27 cellular contexts compared by ENCODE assay signal in the genomic region with DNA sequence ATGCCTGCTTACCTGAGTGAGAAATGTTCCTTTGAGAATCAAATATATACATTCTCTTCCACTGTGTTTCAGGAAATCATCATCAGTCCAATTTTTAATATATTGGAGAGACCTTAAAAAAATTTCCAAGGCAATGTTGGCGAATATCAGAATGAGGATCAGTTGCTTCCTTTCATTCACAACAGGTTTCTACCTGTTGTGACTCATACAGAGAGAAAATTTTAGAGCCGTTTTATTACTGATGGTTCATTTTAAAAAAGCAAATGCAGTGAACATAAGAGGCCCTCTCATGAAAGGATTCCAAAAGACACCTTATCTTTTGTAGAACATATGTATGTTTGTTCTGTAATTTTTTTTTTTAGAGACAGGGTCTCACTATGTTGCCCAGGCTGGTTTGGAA. TPM values are rescaled to one million over a fixed set of nuclear protein-coding genes. Genes with fewer than 3 reads are reported as not detected.
A peak's percentile ranks its signal among the peaks of the same experiment; 100 is the strongest.
DNase-seq lines count a peak whose midpoint lies in the region; ATAC-seq, FAIRE-seq and TF ChIP-seq lines count a peak whose summit lies in the region.
"Had no signal": no experiment of that assay in that cellular context is flagged by ENCODE, and none has a peak within 500 bp of the region (broad histone marks: within the 10 kb centered on the region; RNA-seq: fewer than 3 reads in every experiment).

No MANE protein-coding gene starts in this region.

- H3K9ac ChIP-seq in OCI-LY3 (ENCODE audit: low read length) (no peak overlapping the region), kidney (ENCODE audit: low read length in 2 of 2) (no peak overlapping the region)

- ATAC-seq in activated T-cell treated with anti-CD3 and anti-CD28 coated beads, Interleukin-2, amount 50 U/mL, for 72 hours (replicated peaks in 1 of 2): no peak
- ATAC-seq in central memory CD8-positive, alpha-beta T cell (replicated peaks; ENCODE audit: extremely low read depth, poor library complexity, severe bottlenecking): no peak
- no peak for ATAC-seq in Right ventricle myocardium superior (ENCODE audit: poor library complexity)
- ATAC-seq: Right ventricle myocardium inferior; stimulated activated memory B cell treated with anti-CD40 and anti-IgM and Interleukin-4, amounts not matched to agents 10 μg/mL and 1 μg/mL and 100 μg/mL, for 72 hours; upper lobe of right lung had no signal

- intact Hi-C loops in kidney (cut with DNase I) (no loop called here), Right ventricle myocardium superior (cut with DNase I) (no loop called here)

- H3K27ac Mint-ChIP-seq in activated T-cell treated with anti-CD3 and anti-CD28 coated beads, Interleukin-2, amount 50 U/mL, for 72 hours: no peak overlapping the region
- peak overlapping the region; percentile 41 for H3K27ac Mint-ChIP-seq in central memory CD8-positive, alpha-beta T cell (ENCODE audit: low read depth)

- peaks cover 7% of the 10 kb centered on the region for H3K36me3 ChIP-seq in OCI-LY3 (replicated peaks; ENCODE audit: low read depth, low read length)
- H3K36me3 ChIP-seq in tibial nerve: no peaks in the 10 kb centered on the region
- H3K36me3 ChIP-seq in suprapubic skin: no peaks in the 10 kb centered on the region
- no peaks in the 10 kb centered on the region for H3K36me3 ChIP-seq in kidney (ENCODE audit: control insufficient read depth in 1 of 2, insufficient read depth in 2 of 2, low read length in 2 of 2)
- H3K36me3 ChIP-seq: ovary, upper lobe of right lung had no signal

- no peak overlapping the region for H2AFZ ChIP-seq in OCI-LY3 (ENCODE audit: low read depth, low read length)

- WGBS in tibial nerve, 2 donors: 76 to 81% methylated on average over 2 of the region's 2 CpGs
- WGBS in suprapubic skin: 41% methylated on average over 2 of the region's 2 CpGs

- H3K4me1 Mint-ChIP-seq in activated T-cell treated with anti-CD3 and anti-CD28 coated beads, Interleukin-2, amount 50 U/mL, for 72 hours (ENCODE audit: low read depth): peaks cover 63% of the 10 kb centered on the region
- H3K4me1 Mint-ChIP-seq in central memory CD8-positive, alpha-beta T cell: peaks cover 69% of the 10 kb centered on the region

- H3K4me3 Mint-ChIP-seq in activated T-cell treated with anti-CD3 and anti-CD28 coated beads, Interleukin-2, amount 50 U/mL, for 72 hours: peak overlapping the region; percentile 27 to 75
- H3K4me3 Mint-ChIP-seq in central memory CD8-positive, alpha-beta T cell: no peak overlapping the region
- H3K4me3 Mint-ChIP-seq: activated CD4-positive, alpha-beta memory T cell treated with anti-CD3 and anti-CD28 coated beads for 36 hours; stimulated activated memory B cell treated with anti-CD40 and anti-IgM and Interleukin-4, amounts not matched to agents 10 μg/mL and 1 μg/mL and 100 μg/mL, for 72 hours had no signal

- H3K4me3 ChIP-seq in OCI-LY3 (ENCODE audit: low read length) (no peak overlapping the region), tibial nerve (no peak overlapping the region), suprapubic skin (no peak overlapping the region), kidney (ENCODE audit: low read length in 2 of 2) (no peak overlapping the region)
- H3K4me3 ChIP-seq: lung, ovary, upper lobe of right lung had no signal

- no peak for TF ChIP-seq CTCF in OCI-LY3 (IDR thresholded peaks at IDR 0.05; ENCODE audit: low read depth, low read length)
- TF ChIP-seq CTCF in tibial nerve (IDR thresholded peaks at IDR 0.05): no peak
- TF ChIP-seq CTCF in suprapubic skin (IDR thresholded peaks at IDR 0.05): no peak
- no peak for TF ChIP-seq CTCF in kidney (IDR thresholded peaks at IDR 0.05; ENCODE audit: borderline replicate concordance, extremely low read depth, insufficient read depth)

- TF ChIP-seq POLR2A in tibial nerve (IDR thresholded peaks at IDR 0.05): no peak
- TF ChIP-seq POLR2A in suprapubic skin (IDR thresholded peaks at IDR 0.05): no peak

- H3K27me3 ChIP-seq in OCI-LY3 (ENCODE audit: low read depth, low read length): no peaks in the 10 kb centered on the region
- H3K27me3 ChIP-seq in tibial nerve: no peaks in the 10 kb centered on the region
- H3K27me3 ChIP-seq in suprapubic skin: no peaks in the 10 kb centered on the region
- H3K27me3 ChIP-seq: ovary, upper lobe of right lung had no signal

- H3K27me3 Mint-ChIP-seq in activated T-cell treated with anti-CD3 and anti-CD28 coated beads, Interleukin-2, amount 50 U/mL, for 72 hours (ENCODE audit: low read depth): no peaks in the 10 kb centered on the region
- H3K27me3 Mint-ChIP-seq in central memory CD8-positive, alpha-beta T cell: no peaks in the 10 kb centered on the region
- H3K27me3 Mint-ChIP-seq: activated CD4-positive, alpha-beta memory T cell treated with anti-CD3 and anti-CD28 coated beads for 36 hours; stimulated activated memory B cell treated with anti-CD40 and anti-IgM and Interleukin-4, amounts not matched to agents 10 μg/mL and 1 μg/mL and 100 μg/mL, for 72 hours had no signal

- H3K9me3 ChIP-seq in OCI-LY3 (ENCODE audit: insufficient read depth, low read length) (0 out of 2 replicates have a peak, but pooled peaks cover 6% of the 10 kb centered on the region), tibial nerve (no peaks in the 10 kb centered on the region), suprapubic skin (no peaks in the 10 kb centered on the region), kidney (ENCODE audit: control insufficient read depth in 1 of 2, low read length in 2 of 2) (no peaks in the 10 kb centered on the region)
- H3K9me3 ChIP-seq: ovary, upper lobe of right lung had no signal

- H4K20me1 ChIP-seq in OCI-LY3 (ENCODE audit: insufficient read depth, low read length): peaks cover 24% of the 10 kb centered on the region

- no peak for FAIRE-seq in kidney (lab: Jason Lieb, UNC)
- FAIRE-seq: frontal cortex, GM12891 had no signal

- peaks cover 54% of the 10 kb centered on the region for H3K4me1 ChIP-seq in OCI-LY3 (ENCODE audit: low read length)
- H3K4me1 ChIP-seq in tibial nerve: peaks cover 0 to 57% (median 19%) of the 10 kb centered on the region in 4 donors
- H3K4me1 ChIP-seq in suprapubic skin: peaks cover 37% of the 10 kb centered on the region
- no peaks in the 10 kb centered on the region for H3K4me1 ChIP-seq in kidney (ENCODE audit: control insufficient read depth in 1 of 2, insufficient read depth in 1 of 2, low read depth in 1 of 2, low read length in 2 of 2)

- no peak for DNase-seq in activated T-cell treated with anti-CD3 and anti-CD28 coated beads, Interleukin-2, amount 50 U/mL, for 72 hours
- DNase-seq in activated T-cell treated with anti-CD3 and anti-CD28 coated beads for 4 hours (no peak), tibial nerve (ENCODE audit: low spot score in 2 of 2) (no peak), suprapubic skin (ENCODE audit: low spot score in 2 of 2) (no peak), kidney (no peak), Right ventricle myocardium superior (no peak)
- no peak for DNase-seq in central memory CD8-positive, alpha-beta T cell (ENCODE audit: low spot score in 2 of 2)
- DNase-seq: activated CD4-positive, alpha-beta memory T cell treated with anti-CD3 and anti-CD28 coated beads for 36 hours; activated CD4-positive, alpha-beta T cell treated with anti-CD3 and anti-CD28 coated beads for 1 hour; activated CD8-positive, alpha-beta memory T cell treated with anti-CD3 and anti-CD28 coated beads, Interleukin-2, amount 50 U/mL, for 48 hours; activated gamma-delta T cell; AML-193; GOT3; NCI-H1092 treated with DMSO at 0.1 percent for 48 hours; NCI-H187; NK-92 treated with Interleukin-12 subunit alpha and Interleukin-12 subunit beta, amount 100 ng/mL, for 24 hours; ovary; stimulated activated CD4-positive, alpha-beta T cell treated with anti-CD3 and anti-CD28 coated beads, Interleukin-15, amount 100 ng/mL, for 24 hours; T-helper 2 cell; upper lobe of right lung had no signal

- H3K36me3 Mint-ChIP-seq in activated T-cell treated with anti-CD3 and anti-CD28 coated beads, Interleukin-2, amount 50 U/mL, for 72 hours (ENCODE audit: insufficient read depth in 2 of 2): peaks cover 3 to 4% of the 10 kb centered on the region in 2 donors
- peaks cover 3% of the 10 kb centered on the region for H3K36me3 Mint-ChIP-seq in central memory CD8-positive, alpha-beta T cell (ENCODE audit: insufficient read depth)

- peak overlapping the region; percentile 18 for H3K4me2 ChIP-seq in OCI-LY3 (ENCODE audit: low read length)

- no peak overlapping the region for H3K27ac ChIP-seq in OCI-LY3 (ENCODE audit: low read length)
- peak overlapping the region in 3 of 4 donors; percentile 25 to 70 (median 68) for H3K27ac ChIP-seq in tibial nerve
- H3K27ac ChIP-seq in suprapubic skin: no peak overlapping the region
- no peak overlapping the region for H3K27ac ChIP-seq in kidney (ENCODE audit: low read depth in 2 of 2, low read length in 2 of 2)
- H3K27ac ChIP-seq: ovary, upper lobe of right lung had no signal

- peaks cover 0 to 5% of the 10 kb centered on the region in 2 donors for H3K9me3 Mint-ChIP-seq in activated T-cell treated with anti-CD3 and anti-CD28 coated beads, Interleukin-2, amount 50 U/mL, for 72 hours
- no peaks in the 10 kb centered on the region for H3K9me3 Mint-ChIP-seq in central memory CD8-positive, alpha-beta T cell
- H3K9me3 Mint-ChIP-seq: nephron had no signal

- TF ChIP-seq EP300 in tibial nerve (IDR thresholded peaks at IDR 0.05) (no peak), suprapubic skin (IDR thresholded peaks at IDR 0.05) (no peak)

- H3K79me2 ChIP-seq in OCI-LY3 (ENCODE audit: low read length): peaks cover 88% of the 10 kb centered on the region

RNA-seq across cellular contexts. Expression of a gene that starts 42.0 kb away (rescaled TPM):
- 10 to 100 TPM; 38.8 to 41.3 TPM for total RNA-seq in activated T-cell treated with anti-CD3 and anti-CD28 coated beads, Interleukin-2, amount 50 U/mL, for 72 hours
- total RNA-seq in tibial nerve: 10 to 100 TPM; 22.6 to 35.1 (median 29.3) TPM
- total RNA-seq in suprapubic skin: 100 to 1,000 TPM in 1 of 4 donors, 10 to 100 TPM in 3; 74.9 to 126 (median 86.5) TPM
- total RNA-seq in kidney: 17.4 TPM
- polyA plus RNA-seq in kidney (ENCODE audit: insufficient read depth, low read depth, low replicate concordance): 2.8 TPM
- total RNA-seq in Right ventricle myocardium superior: 3.3 TPM

Comparison
In these comparisons a context has a peak if more than half of its experiments do, and no peak if none do; other contexts are left out.
1. H3K27ac ChIP-seq: peak in tibial nerve (3 of 4); none in OCI-LY3 (single experiment), suprapubic skin (single experiment) and kidney (0 of 2).